ENCODE assay signal across 22 cellular contexts in genomic region chr2:10561636-10562035, GRCh38.
DNase-seq lines count a peak whose midpoint lies in the region; ATAC-seq and TF ChIP-seq lines count a peak whose summit lies in the region.
"Had no signal": no experiment of that assay in that cellular context is flagged by ENCODE, and none has a peak within 500 bp of the region (broad histone marks: within the 10 kb centered on the region; RNA-seq: fewer than 3 reads in every experiment).

No MANE protein-coding gene starts in this region.

- no peaks in the 10 kb centered on the region for H3K27me3 ChIP-seq in BE2C
- H3K27me3 ChIP-seq: Peyer's patch, SJSA1 had no signal

- no peak; the same call in 2 of the 3 replicates for ATAC-seq in SK-N-SH treated with all-trans-retinoic acid at 6 μM for 48 hours
- peak; percentile 24 for ATAC-seq in omental fat pad (ENCODE audit: low FRiP score)
- ATAC-seq: A549, HepG2 had no signal

- H3K36me3 Mint-ChIP-seq in Calu3 (ENCODE audit: insufficient read depth, unreplicated experiment): peaks cover 6% of the 10 kb centered on the region

- DNase-seq in BE2C: peak; percentile 73
- DNase-seq in DMS 273 (lab: John Stamatoyannopoulos, UW; ENCODE audit: unreplicated experiment): peak; percentile 72
- no peak for DNase-seq in omental fat pad (ENCODE audit: low spot score)
- no peak for DNase-seq in NOMO-1 (lab: John Stamatoyannopoulos, UW; ENCODE audit: unreplicated experiment in 2 of 2)
- no peak for DNase-seq in KG1 (lab: John Stamatoyannopoulos, UW)
- no peak for DNase-seq in Calu3
- DNase-seq: C1 segment of cervical spinal cord, DMS79, GM23248, H9, KBM-7, NCI-H1092, NCI-H1436, NCI-H2029, NCI-H2227 treated with DMSO at 0.1 percent for 48 hours, NCI-H510A, NCI-H748 treated with DMSO at 0.1 percent for 48 hours, Peyer's patch had no signal

- H3K4me3 Mint-ChIP-seq in Calu3 (ENCODE audit: low read depth, unreplicated experiment): no peak overlapping the region
- H3K4me3 Mint-ChIP-seq: H9 had no signal

- intact Hi-C loops in Calu3 (cut with micrococcal nuclease; ENCODE audit: unreplicated experiment): no loop called here

- no peaks in the 10 kb centered on the region for H3K27me3 Mint-ChIP-seq in Calu3 (ENCODE audit: unreplicated experiment)

- BruUV-seq in Calu3 (replicated peaks; lab: Mats Ljungman, UMichigan): no TSS peak

- H3K4me1 Mint-ChIP-seq in Calu3 (ENCODE audit: low read depth, unreplicated experiment): peaks cover 8% of the 10 kb centered on the region

- TF ChIP-seq CTCF in BE2C (IDR thresholded peaks at IDR 0.05; ENCODE audit: low read depth, low read length) (no peak), omental fat pad (IDR thresholded peaks at IDR 0.05) (no peak), Calu3 (IDR thresholded peaks at IDR 0.05; ENCODE audit: unreplicated experiment) (no peak)

- no peaks in the 10 kb centered on the region for H3K9me3 Mint-ChIP-seq in Calu3 (ENCODE audit: low read depth, unreplicated experiment)
- H3K9me3 Mint-ChIP-seq: H9 had no signal

- CTCF ChIA-PET in Calu3 (lab: Charles Lee): no interaction called here

- H3K4me1 ChIP-seq in BE2C: peaks cover 14% of the 10 kb centered on the region
- H3K4me1 ChIP-seq: A549, SJSA1 had no signal

- peaks cover 12% of the 10 kb centered on the region for H3K36me3 ChIP-seq in BE2C
- H3K36me3 ChIP-seq: Peyer's patch, SJSA1 had no signal

- H3K9me3 ChIP-seq in BE2C: no peaks in the 10 kb centered on the region; the same call in 1 of the 2 replicates
- H3K9me3 ChIP-seq: A549, Peyer's patch, SJSA1 had no signal

- H3K27ac Mint-ChIP-seq in Calu3 (ENCODE audit: unreplicated experiment): no peak overlapping the region

- no peak overlapping the region for H3K4me3 ChIP-seq in BE2C (ENCODE audit: low read depth, low read length)
- H3K4me3 ChIP-seq: A549, GM23248, Peyer's patch, SJSA1 had no signal

TF ChIP-seq in SK-N-SH treated with all-trans-retinoic acid at 6 μM for 48 hours, 23 proteins besides CTCF, POLR2A, EP300 and RAD21:
- TF ChIP-seq TCF4 (CRISPR knock-in tag; IDR thresholded peaks at IDR 0.05; ENCODE audit: borderline replicate concordance) (peak; percentile 41; the same call in 1 of the 2 replicates), ZNF565 (CRISPR knock-in tag; conservative IDR thresholded peaks at IDR 0.05; ENCODE audit: low read depth) (no peak), TOX (CRISPR knock-in tag; IDR thresholded peaks at IDR 0.05; ENCODE audit: borderline replicate concordance) (no peak)

Comparison
In these comparisons a context has a peak if more than half of its experiments do, and no peak if none do; other contexts are left out.
1. DNase-seq: peak in BE2C (single experiment) and DMS 273 (single experiment); none in omental fat pad (single experiment), NOMO-1 (0 of 2), KG1 (single experiment) and Calu3 (single experiment).